8 cellular contexts compared by ENCODE assay signal in genomic region chr17:21034350-21035235, GRCh38. TPM values are rescaled to one million over a fixed set of nuclear protein-coding genes. Genes with fewer than 3 reads are reported as not detected.
DNase-seq lines count a peak whose midpoint lies in the region; ATAC-seq and TF ChIP-seq lines count a peak whose summit lies in the region.

No MANE protein-coding gene starts in this region.

- no peak for TF ChIP-seq CTCF in tibial nerve (IDR thresholded peaks at IDR 0.05)

- intact Hi-C loops in activated T-helper 1 cell treated with anti-CD3 and anti-CD28 coated beads, Interleukin-12 subunit alpha, Interleukin-12 subunit beta, Interleukin-2, Interleukin-4 antibody, amounts not matched to agents 30 ng/mL and 10 ng/mL and 1 ng/mL, durations not matched to agents 14 hours and 24 hours and 36 hours (cut with micrococcal nuclease) = loop anchor here (1.0 kb wide), 2 partner anchors 9 kb away; partner anchors contain the start of gene USP22

- WGBS in tibial nerve, 2 donors = 32 to 34% methylated on average over 13 of the region's 13 CpGs

- peaks cover 0 to 95% (median 68%) of the 10 kb centered on the region in 4 donors for H3K4me1 ChIP-seq in tibial nerve

- peak overlapping the region; percentile 80 for H3K4me3 Mint-ChIP-seq in activated T-helper 1 cell treated with anti-CD3 and anti-CD28 coated beads, Interleukin-12 subunit alpha, Interleukin-12 subunit beta, Interleukin-2, Interleukin-4 antibody, amounts not matched to agents 30 ng/mL and 10 ng/mL and 1 ng/mL, durations not matched to agents 14 hours and 24 hours and 36 hours

- peak; percentile 56 for ATAC-seq in HG03378 (IDR thresholded peaks at IDR 0.05; ENCODE audit: unreplicated experiment)
- no peak for ATAC-seq in HG03097 (IDR thresholded peaks at IDR 0.05; ENCODE audit: low FRiP score, unreplicated experiment)

- no peak for TF ChIP-seq POLR2A in tibial nerve (IDR thresholded peaks at IDR 0.05)

- H3K4me1 Mint-ChIP-seq in activated T-helper 1 cell treated with anti-CD3 and anti-CD28 coated beads, Interleukin-12 subunit alpha, Interleukin-12 subunit beta, Interleukin-2, Interleukin-4 antibody, amounts not matched to agents 30 ng/mL and 10 ng/mL and 1 ng/mL, durations not matched to agents 14 hours and 24 hours and 36 hours (ENCODE audit: low read depth) = peaks cover 72% of the 10 kb centered on the region

- peak overlapping the region in 1 of 4 donors; percentile 6 for H3K4me3 ChIP-seq in tibial nerve

- H3K27me3 Mint-ChIP-seq in activated T-helper 1 cell treated with anti-CD3 and anti-CD28 coated beads, Interleukin-12 subunit alpha, Interleukin-12 subunit beta, Interleukin-2, Interleukin-4 antibody, amounts not matched to agents 30 ng/mL and 10 ng/mL and 1 ng/mL, durations not matched to agents 14 hours and 24 hours and 36 hours (ENCODE audit: insufficient read depth) = no peaks in the 10 kb centered on the region

- H3K27ac ChIP-seq in tibial nerve = peak overlapping the region in 3 of 4 donors; percentile 18 to 62 (median 60)

- no peaks in the 10 kb centered on the region for H3K9me3 Mint-ChIP-seq in activated T-helper 1 cell treated with anti-CD3 and anti-CD28 coated beads, Interleukin-12 subunit alpha, Interleukin-12 subunit beta, Interleukin-2, Interleukin-4 antibody, amounts not matched to agents 30 ng/mL and 10 ng/mL and 1 ng/mL, durations not matched to agents 14 hours and 24 hours and 36 hours

- no peaks in the 10 kb centered on the region for H3K9me3 ChIP-seq in tibial nerve

- H3K36me3 ChIP-seq in tibial nerve = no peaks in the 10 kb centered on the region

- peaks cover 31% of the 10 kb centered on the region for H3K36me3 Mint-ChIP-seq in activated T-helper 1 cell treated with anti-CD3 and anti-CD28 coated beads, Interleukin-12 subunit alpha, Interleukin-12 subunit beta, Interleukin-2, Interleukin-4 antibody, amounts not matched to agents 30 ng/mL and 10 ng/mL and 1 ng/mL, durations not matched to agents 14 hours and 24 hours and 36 hours (ENCODE audit: low read depth)

- no peaks in the 10 kb centered on the region for H3K27me3 ChIP-seq in tibial nerve

- H3K27ac Mint-ChIP-seq in activated T-helper 1 cell treated with anti-CD3 and anti-CD28 coated beads, Interleukin-12 subunit alpha, Interleukin-12 subunit beta, Interleukin-2, Interleukin-4 antibody, amounts not matched to agents 30 ng/mL and 10 ng/mL and 1 ng/mL, durations not matched to agents 14 hours and 24 hours and 36 hours = peak overlapping the region; percentile 93

- DNase-seq in activated gamma-delta T cell treated with Interleukin-2 at 50 U/mL for 16 hours = peak; percentile 9
- no peak for DNase-seq in activated gamma-delta T cell (lab: John Stamatoyannopoulos, UW)
- peak; percentile 46 for DNase-seq in activated T-helper 1 cell treated with anti-CD3 and anti-CD28 coated beads, Interleukin-12 subunit alpha, Interleukin-12 subunit beta, Interleukin-2, Interleukin-4 antibody, amounts not matched to agents 30 ng/mL and 10 ng/mL and 1 ng/mL, durations not matched to agents 14 hours and 24 hours and 36 hours (ENCODE audit: low spot score)
- peak; percentile 73 for DNase-seq in iris pigment epithelial cell (ENCODE audit: low read depth)
- no peak for DNase-seq in tibial nerve (ENCODE audit: low spot score in 2 of 2)
- DNase-seq in NCI-H146 (lab: John Stamatoyannopoulos, UW) = no peak

- TF ChIP-seq EP300 in tibial nerve (IDR thresholded peaks at IDR 0.05) = peak in 1 of 2 donors; percentile 33

RNA-seq across cellular contexts. Expression of gene USP22, which starts 8.2 kb away (rescaled TPM):
- 147 and 152 TPM in 2 replicates for total RNA-seq in activated T-helper 1 cell treated with anti-CD3 and anti-CD28 coated beads, Interleukin-12 subunit alpha, Interleukin-12 subunit beta, Interleukin-2, Interleukin-4 antibody, amounts not matched to agents 30 ng/mL and 10 ng/mL and 1 ng/mL, durations not matched to agents 14 hours and 24 hours and 36 hours
- total RNA-seq in tibial nerve = 100 to 1,000 TPM; 109 to 169 (median 133) TPM

Comparison
In these comparisons a context has a peak if more than half of its experiments do, and no peak if none do; other contexts are left out.
1. DNase-seq: peak in activated gamma-delta T cell treated with Interleukin-2 at 50 U/mL for 16 hours (single experiment), activated T-helper 1 cell treated with anti-CD3 and anti-CD28 coated beads, Interleukin-12 subunit alpha, Interleukin-12 subunit beta, Interleukin-2, Interleukin-4 antibody, amounts not matched to agents 30 ng/mL and 10 ng/mL and 1 ng/mL, durations not matched to agents 14 hours and 24 hours and 36 hours (single experiment) and iris pigment epithelial cell (single experiment); none in activated gamma-delta T cell (single experiment), tibial nerve (0 of 2) and NCI-H146 (single experiment).